20 cellular contexts compared by ENCODE assay signal in the genomic region with DNA sequence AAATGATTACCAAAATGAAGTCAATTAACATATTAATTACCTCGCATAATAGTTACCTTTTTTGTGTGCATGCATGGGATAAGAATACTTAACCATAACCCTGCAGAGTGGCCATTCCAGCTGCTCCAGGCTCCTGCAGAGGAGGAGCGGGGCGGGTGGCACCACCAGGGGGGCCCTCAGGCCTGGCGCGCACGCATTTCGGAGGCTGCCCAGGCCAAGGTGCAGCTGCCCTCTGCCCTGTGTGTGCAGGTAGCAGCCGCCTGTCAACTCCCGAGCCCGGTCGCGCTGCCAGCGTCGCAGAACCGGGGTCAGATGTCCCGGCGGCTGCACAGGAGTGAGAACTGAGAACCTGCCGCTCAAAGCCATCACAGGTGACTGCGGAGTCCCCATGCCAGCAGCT. TPM values are rescaled to one million over a fixed set of nuclear protein-coding genes. Genes with fewer than 3 reads are reported as not detected.
"Had no signal": no experiment of that assay in that cellular context is flagged by ENCODE, and none has a peak within 500 bp of the region (broad histone marks: within the 10 kb centered on the region; RNA-seq: fewer than 3 reads in every experiment).

No MANE protein-coding gene starts in this region.

RNA-seq across cellular contexts. Expression of gene GOLGA6L22, which starts 41.4 kb away (rescaled TPM):
- total RNA-seq: heart right ventricle; hepatocyte; kidney epithelial cell; liver; lower lobe of right lung; mammary epithelial cell; naive thymus-derived CD8-positive, alpha-beta T cell; neural crest cell; osteoblast; progenitor cell of endocrine pancreas; pulmonary artery endothelial cell; renal cortical epithelial cell; right cardiac atrium; skeletal muscle tissue; smooth muscle cell; subcutaneous adipose tissue; suprapubic skin; thoracic aorta; ureter; uterus had no signal
- polyA plus RNA-seq: heart right ventricle; hepatocyte; liver; mammary epithelial cell; naive thymus-derived CD8-positive, alpha-beta T cell; smooth muscle cell had no signal
